Comparison of ENCODE assay signal across 1 cellular context in the genomic region with DNA sequence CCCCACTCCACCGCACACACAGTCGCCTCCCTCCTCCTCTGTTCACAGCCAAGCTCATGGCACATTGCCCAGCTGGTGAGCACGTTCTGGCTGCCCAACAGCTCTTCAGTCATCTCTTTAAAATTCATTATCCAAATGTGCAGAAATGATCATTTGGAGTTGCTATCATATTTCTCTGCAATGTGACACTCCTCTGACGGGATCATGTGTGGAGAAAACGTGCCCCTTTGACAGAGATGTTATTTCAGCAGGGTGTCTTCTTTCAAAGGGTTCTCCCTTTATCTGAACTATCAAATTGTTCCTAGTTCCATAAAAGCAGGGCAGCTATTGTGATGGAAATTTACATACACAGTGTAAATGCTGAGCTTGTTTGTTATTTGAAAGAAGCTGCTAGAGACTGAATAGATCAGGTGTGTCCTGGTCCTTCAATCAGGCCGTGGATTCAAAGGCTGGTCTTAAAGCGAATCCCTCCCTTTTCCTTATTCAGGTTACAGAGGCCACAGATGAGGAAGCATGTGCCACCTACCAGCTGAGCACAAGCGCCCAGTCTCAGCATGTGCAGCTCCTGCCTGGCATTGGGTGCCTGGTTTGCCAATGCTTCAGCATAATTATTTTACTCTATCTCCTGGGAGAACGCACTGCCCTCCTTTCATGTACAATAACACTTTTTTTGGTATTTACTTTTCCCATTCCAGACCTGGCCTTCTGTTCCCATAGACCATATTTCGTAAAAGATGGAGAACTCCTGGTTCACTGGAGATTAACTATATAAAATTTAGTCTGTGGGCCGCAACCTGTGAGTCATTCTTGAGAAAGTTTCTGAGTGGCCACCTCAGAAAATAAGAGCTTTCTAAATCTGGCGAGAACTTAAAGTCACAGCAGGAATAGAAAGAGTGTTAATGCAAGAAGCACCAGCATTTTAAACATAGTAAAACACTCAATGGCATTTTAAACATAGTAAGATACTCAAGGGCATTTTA.
TF ChIP-seq lines count a peak whose summit lies in the region.

No MANE protein-coding gene starts in this region.

TF ChIP-seq in HEK293, 187 proteins besides CTCF, POLR2A, EP300 and RAD21 (continued from another document and continues in another):
- TF ChIP-seq ZNF555 (tag by site-specific recombination; conservative IDR thresholded peaks at IDR 0.05): no peak
- TF ChIP-seq ZNF560 (tag by site-specific recombination; IDR thresholded peaks at IDR 0.05; ENCODE audit: borderline replicate concordance): no peak
- TF ChIP-seq FEZF1 (tag by site-specific recombination; IDR thresholded peaks at IDR 0.05): peak; percentile 96
- TF ChIP-seq ZNF610 (tag by site-specific recombination; IDR thresholded peaks at IDR 0.05; ENCODE audit: borderline replicate concordance): 0 out of 2 replicates have a peak, but pooled peaks have one; percentile 34
- TF ChIP-seq SP3 (tag by site-specific recombination; IDR thresholded peaks at IDR 0.05): 0 out of 2 replicates have a peak, but pooled peaks have one; percentile 14
- TF ChIP-seq ZNF521 (tag by site-specific recombination; IDR thresholded peaks at IDR 0.05): no peak
- TF ChIP-seq ZNF664 (tag by site-specific recombination; IDR thresholded peaks at IDR 0.05): no peak
- no peak for TF ChIP-seq ZNF791 (tag by site-specific recombination; IDR thresholded peaks at IDR 0.05)
- no peak for TF ChIP-seq ZNF707 (tag by site-specific recombination; IDR thresholded peaks at IDR 0.05)
- TF ChIP-seq, protein P1, sequence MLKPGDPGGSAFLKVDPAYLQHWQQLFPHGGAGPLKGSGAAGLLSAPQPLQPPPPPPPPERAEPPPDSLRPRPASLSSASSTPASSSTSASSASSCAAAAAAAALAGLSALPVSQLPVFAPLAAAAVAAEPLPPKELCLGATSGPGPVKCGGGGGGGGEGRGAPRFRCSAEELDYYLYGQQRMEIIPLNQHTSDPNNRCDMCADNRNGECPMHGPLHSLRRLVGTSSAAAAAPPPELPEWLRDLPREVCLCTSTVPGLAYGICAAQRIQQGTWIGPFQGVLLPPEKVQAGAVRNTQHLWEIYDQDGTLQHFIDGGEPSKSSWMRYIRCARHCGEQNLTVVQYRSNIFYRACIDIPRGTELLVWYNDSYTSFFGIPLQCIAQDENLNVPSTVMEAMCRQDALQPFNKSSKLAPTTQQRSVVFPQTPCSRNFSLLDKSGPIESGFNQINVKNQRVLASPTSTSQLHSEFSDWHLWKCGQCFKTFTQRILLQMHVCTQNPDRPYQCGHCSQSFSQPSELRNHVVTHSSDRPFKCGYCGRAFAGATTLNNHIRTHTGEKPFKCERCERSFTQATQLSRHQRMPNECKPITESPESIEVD (tag by site-specific recombination; IDR thresholded peaks at IDR 0.05): peak; percentile 87
- TF ChIP-seq REPIN1 (tag by site-specific recombination; IDR thresholded peaks at IDR 0.05; ENCODE audit: low read depth): no peak
- no peak for TF ChIP-seq MYNN (tag by site-specific recombination; IDR thresholded peaks at IDR 0.05; ENCODE audit: borderline replicate concordance)
- TF ChIP-seq ZNF138 (tag by site-specific recombination; IDR thresholded peaks at IDR 0.05; ENCODE audit: borderline replicate concordance): no peak
- 0 out of 2 replicates have a peak, but pooled peaks have one; percentile 19 for TF ChIP-seq SCRT1 (tag by site-specific recombination; IDR thresholded peaks at IDR 0.05; ENCODE audit: borderline replicate concordance)
- no peak for TF ChIP-seq ZNF426 (tag by site-specific recombination; IDR thresholded peaks at IDR 0.05)
- no peak for TF ChIP-seq ZNF155 (tag by site-specific recombination; IDR thresholded peaks at IDR 0.05)
- TF ChIP-seq ZNF324 (tag by site-specific recombination; IDR thresholded peaks at IDR 0.05): peak; percentile 76; the same call in 1 of the 2 replicates
- peak; percentile 52 for TF ChIP-seq ZFP69B (tag by site-specific recombination; IDR thresholded peaks at IDR 0.05)
- TF ChIP-seq ZNF114 (tag by site-specific recombination; IDR thresholded peaks at IDR 0.05): no peak
- TF ChIP-seq TRIM28 (IDR thresholded peaks at IDR 0.05; ENCODE audit: borderline replicate concordance, low read length): peak; percentile 82; the same call in 1 of the 2 replicates
- TF ChIP-seq, protein P2, sequence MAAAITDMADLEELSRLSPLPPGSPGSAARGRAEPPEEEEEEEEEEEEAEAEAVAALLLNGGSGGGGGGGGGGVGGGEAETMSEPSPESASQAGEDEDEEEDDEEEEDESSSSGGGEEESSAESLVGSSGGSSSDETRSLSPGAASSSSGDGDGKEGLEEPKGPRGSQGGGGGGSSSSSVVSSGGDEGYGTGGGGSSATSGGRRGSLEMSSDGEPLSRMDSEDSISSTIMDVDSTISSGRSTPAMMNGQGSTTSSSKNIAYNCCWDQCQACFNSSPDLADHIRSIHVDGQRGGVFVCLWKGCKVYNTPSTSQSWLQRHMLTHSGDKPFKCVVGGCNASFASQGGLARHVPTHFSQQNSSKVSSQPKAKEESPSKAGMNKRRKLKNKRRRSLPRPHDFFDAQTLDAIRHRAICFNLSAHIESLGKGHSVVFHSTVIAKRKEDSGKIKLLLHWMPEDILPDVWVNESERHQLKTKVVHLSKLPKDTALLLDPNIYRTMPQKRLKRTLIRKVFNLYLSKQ (tag by site-specific recombination; IDR thresholded peaks at IDR 0.05; ENCODE audit: borderline replicate concordance): no peak
- TF ChIP-seq ZNF596 (tag by site-specific recombination; IDR thresholded peaks at IDR 0.05): no peak
- TF ChIP-seq, protein P3, sequence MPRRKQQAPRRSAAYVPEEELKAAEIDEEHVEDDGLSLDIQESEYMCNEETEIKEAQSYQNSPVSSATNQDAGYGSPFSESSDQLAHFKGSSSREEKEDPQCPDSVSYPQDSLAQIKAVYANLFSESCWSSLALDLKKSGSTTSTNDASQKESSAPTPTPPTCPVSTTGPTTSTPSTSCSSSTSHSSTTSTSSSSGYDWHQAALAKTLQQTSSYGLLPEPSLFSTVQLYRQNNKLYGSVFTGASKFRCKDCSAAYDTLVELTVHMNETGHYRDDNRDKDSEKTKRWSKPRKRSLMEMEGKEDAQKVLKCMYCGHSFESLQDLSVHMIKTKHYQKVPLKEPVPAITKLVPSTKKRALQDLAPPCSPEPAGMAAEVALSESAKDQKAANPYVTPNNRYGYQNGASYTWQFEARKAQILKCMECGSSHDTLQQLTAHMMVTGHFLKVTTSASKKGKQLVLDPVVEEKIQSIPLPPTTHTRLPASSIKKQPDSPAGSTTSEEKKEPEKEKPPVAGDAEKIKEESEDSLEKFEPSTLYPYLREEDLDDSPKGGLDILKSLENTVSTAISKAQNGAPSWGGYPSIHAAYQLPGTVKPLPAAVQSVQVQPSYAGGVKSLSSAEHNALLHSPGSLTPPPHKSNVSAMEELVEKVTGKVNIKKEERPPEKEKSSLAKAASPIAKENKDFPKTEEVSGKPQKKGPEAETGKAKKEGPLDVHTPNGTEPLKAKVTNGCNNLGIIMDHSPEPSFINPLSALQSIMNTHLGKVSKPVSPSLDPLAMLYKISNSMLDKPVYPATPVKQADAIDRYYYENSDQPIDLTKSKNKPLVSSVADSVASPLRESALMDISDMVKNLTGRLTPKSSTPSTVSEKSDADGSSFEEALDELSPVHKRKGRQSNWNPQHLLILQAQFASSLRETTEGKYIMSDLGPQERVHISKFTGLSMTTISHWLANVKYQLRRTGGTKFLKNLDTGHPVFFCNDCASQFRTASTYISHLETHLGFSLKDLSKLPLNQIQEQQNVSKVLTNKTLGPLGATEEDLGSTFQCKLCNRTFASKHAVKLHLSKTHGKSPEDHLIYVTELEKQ (tag by site-specific recombination; IDR thresholded peaks at IDR 0.05; ENCODE audit: borderline replicate concordance): peak; percentile 95
- no peak for TF ChIP-seq SALL2 (tag by site-specific recombination; IDR thresholded peaks at IDR 0.05; ENCODE audit: borderline replicate concordance)
- no peak for TF ChIP-seq ZNF169 (tag by site-specific recombination; IDR thresholded peaks at IDR 0.05)
- TF ChIP-seq BCL11A (tag by site-specific recombination; IDR thresholded peaks at IDR 0.05; ENCODE audit: low read depth): 0 out of 2 replicates have a peak, but pooled peaks have one; percentile 54
- no peak for TF ChIP-seq ZNF530 (tag by site-specific recombination; IDR thresholded peaks at IDR 0.05; ENCODE audit: low read depth)
- TF ChIP-seq OSR2 (tag by site-specific recombination; IDR thresholded peaks at IDR 0.05): peak; percentile 87
- TF ChIP-seq, protein P4, sequence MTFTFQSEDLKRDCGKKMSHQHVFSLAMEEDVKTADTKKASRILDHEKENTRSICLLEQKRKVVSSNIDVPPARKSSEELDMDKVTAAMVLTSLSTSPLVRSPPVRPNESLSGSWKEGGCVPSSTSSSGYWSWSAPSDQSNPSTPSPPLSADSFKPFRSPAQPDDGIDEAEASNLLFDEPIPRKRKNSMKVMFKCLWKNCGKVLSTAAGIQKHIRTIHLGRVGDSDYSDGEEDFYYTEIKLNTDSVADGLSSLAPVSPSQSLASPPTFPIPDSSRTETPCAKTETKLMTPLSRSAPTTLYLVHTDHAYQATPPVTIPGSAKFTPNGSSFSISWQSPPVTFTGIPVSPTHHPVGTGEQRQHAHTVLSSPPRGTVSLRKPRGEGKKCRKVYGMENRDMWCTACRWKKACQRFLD (tag by site-specific recombination; IDR thresholded peaks at IDR 0.05): no peak
- no peak for TF ChIP-seq ZNF571 (tag by site-specific recombination; IDR thresholded peaks at IDR 0.05)
- no peak for TF ChIP-seq ZNF548 (tag by site-specific recombination; IDR thresholded peaks at IDR 0.05)
- TF ChIP-seq ZNF670 (tag by site-specific recombination; IDR thresholded peaks at IDR 0.05; ENCODE audit: low read depth): no peak
- TF ChIP-seq, protein P5, sequence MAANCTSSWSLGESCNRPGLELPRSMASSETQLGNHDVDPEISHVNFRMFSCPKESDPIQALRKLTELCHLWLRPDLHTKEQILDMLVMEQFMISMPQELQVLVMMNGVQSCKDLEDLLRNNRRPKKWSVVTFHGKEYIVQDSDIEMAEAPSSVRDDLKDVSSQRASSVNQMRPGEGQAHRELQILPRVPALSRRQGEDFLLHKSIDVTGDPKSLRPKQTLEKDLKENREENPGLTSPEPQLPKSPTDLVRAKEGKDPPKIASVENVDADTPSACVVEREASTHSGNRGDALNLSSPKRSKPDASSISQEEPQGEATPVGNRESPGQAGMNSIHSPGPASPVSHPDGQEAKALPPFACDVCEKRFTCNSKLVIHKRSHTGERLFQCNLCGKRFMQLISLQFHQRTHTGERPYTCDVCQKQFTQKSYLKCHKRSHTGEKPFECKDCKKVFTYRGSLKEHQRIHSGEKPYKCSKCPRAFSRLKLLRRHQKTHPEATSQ (tag by site-specific recombination; IDR thresholded peaks at IDR 0.05): no peak
- TF ChIP-seq KLF1 (tag by site-specific recombination; IDR thresholded peaks at IDR 0.05): no peak
- TF ChIP-seq, protein P6, sequence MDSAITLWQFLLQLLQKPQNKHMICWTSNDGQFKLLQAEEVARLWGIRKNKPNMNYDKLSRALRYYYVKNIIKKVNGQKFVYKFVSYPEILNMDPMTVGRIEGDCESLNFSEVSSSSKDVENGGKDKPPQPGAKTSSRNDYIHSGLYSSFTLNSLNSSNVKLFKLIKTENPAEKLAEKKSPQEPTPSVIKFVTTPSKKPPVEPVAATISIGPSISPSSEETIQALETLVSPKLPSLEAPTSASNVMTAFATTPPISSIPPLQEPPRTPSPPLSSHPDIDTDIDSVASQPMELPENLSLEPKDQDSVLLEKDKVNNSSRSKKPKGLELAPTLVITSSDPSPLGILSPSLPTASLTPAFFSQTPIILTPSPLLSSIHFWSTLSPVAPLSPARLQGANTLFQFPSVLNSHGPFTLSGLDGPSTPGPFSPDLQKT (IDR thresholded peaks at IDR 0.05; ENCODE audit: borderline replicate concordance, low read depth, low read length): no peak
- TF ChIP-seq BCL11B (tag by site-specific recombination; IDR thresholded peaks at IDR 0.05; ENCODE audit: low read depth): no peak
- TF ChIP-seq, protein P7, sequence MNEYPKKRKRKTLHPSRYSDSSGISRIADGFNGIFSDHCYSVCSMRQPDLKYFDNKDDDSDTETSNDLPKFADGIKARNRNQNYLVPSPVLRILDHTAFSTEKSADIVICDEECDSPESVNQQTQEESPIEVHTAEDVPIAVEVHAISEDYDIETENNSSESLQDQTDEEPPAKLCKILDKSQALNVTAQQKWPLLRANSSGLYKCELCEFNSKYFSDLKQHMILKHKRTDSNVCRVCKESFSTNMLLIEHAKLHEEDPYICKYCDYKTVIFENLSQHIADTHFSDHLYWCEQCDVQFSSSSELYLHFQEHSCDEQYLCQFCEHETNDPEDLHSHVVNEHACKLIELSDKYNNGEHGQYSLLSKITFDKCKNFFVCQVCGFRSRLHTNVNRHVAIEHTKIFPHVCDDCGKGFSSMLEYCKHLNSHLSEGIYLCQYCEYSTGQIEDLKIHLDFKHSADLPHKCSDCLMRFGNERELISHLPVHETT (tag by site-specific recombination; IDR thresholded peaks at IDR 0.05): peak; percentile 63
- no peak for TF ChIP-seq ZNF302 (tag by site-specific recombination; IDR thresholded peaks at IDR 0.05; ENCODE audit: low read depth)
- TF ChIP-seq MEIS1 (CRISPR knock-in tag; IDR thresholded peaks at IDR 0.05; ENCODE audit: borderline replicate concordance): peak; percentile 22; the same call in 1 of the 2 replicates
- TF ChIP-seq, protein P8, sequence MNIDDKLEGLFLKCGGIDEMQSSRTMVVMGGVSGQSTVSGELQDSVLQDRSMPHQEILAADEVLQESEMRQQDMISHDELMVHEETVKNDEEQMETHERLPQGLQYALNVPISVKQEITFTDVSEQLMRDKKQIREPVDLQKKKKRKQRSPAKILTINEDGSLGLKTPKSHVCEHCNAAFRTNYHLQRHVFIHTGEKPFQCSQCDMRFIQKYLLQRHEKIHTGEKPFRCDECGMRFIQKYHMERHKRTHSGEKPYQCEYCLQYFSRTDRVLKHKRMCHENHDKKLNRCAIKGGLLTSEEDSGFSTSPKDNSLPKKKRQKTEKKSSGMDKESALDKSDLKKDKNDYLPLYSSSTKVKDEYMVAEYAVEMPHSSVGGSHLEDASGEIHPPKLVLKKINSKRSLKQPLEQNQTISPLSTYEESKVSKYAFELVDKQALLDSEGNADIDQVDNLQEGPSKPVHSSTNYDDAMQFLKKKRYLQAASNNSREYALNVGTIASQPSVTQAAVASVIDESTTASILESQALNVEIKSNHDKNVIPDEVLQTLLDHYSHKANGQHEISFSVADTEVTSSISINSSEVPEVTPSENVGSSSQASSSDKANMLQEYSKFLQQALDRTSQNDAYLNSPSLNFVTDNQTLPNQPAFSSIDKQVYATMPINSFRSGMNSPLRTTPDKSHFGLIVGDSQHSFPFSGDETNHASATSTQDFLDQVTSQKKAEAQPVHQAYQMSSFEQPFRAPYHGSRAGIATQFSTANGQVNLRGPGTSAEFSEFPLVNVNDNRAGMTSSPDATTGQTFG (tag by site-specific recombination; IDR thresholded peaks at IDR 0.05; ENCODE audit: borderline replicate concordance): no peak
- TF ChIP-seq ZNF785 (tag by site-specific recombination; IDR thresholded peaks at IDR 0.05): no peak
- TF ChIP-seq, protein P9, sequence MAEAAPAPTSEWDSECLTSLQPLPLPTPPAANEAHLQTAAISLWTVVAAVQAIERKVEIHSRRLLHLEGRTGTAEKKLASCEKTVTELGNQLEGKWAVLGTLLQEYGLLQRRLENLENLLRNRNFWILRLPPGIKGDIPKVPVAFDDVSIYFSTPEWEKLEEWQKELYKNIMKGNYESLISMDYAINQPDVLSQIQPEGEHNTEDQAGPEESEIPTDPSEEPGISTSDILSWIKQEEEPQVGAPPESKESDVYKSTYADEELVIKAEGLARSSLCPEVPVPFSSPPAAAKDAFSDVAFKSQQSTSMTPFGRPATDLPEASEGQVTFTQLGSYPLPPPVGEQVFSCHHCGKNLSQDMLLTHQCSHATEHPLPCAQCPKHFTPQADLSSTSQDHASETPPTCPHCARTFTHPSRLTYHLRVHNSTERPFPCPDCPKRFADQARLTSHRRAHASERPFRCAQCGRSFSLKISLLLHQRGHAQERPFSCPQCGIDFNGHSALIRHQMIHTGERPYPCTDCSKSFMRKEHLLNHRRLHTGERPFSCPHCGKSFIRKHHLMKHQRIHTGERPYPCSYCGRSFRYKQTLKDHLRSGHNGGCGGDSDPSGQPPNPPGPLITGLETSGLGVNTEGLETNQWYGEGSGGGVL (tag by site-specific recombination; IDR thresholded peaks at IDR 0.05): peak; percentile 76
